In genomic region chr15:40754574-40754882, GRCh38 we compare ENCODE assay signal across 8 cellular contexts. TPM values are rescaled to one million over a fixed set of nuclear protein-coding genes. Genes with fewer than 3 reads are reported as not detected.
DNase-seq lines count a peak whose midpoint lies in the region; ATAC-seq and TF ChIP-seq lines count a peak whose summit lies in the region.

No MANE protein-coding gene starts in this region.

- H3K36me3 Mint-ChIP-seq in activated naive CD4-positive, alpha-beta T cell treated with anti-CD3 and anti-CD28 coated beads for 36 hours (ENCODE audit: low read depth): peaks cover 19% of the 10 kb centered on the region

- peak overlapping the region; percentile 98 for H2AFZ ChIP-seq in mesenchymal stem cell (ENCODE audit: low read depth, low read length)

- H3K9me3 Mint-ChIP-seq in activated naive CD4-positive, alpha-beta T cell treated with anti-CD3 and anti-CD28 coated beads for 36 hours: no peaks in the 10 kb centered on the region

- H3K14ac ChIP-seq in mesenchymal stem cell (ENCODE audit: low read length in 2 of 2): no peak overlapping the region

- H3K4ac ChIP-seq in mesenchymal stem cell (ENCODE audit: low read depth in 1 of 2, low read length in 2 of 2): peak overlapping the region; percentile 20 to 86

- no peak for ATAC-seq in HG02870 (IDR thresholded peaks at IDR 0.05; ENCODE audit: unreplicated experiment)

- peaks cover 25% of the 10 kb centered on the region for H3K4me1 Mint-ChIP-seq in activated naive CD4-positive, alpha-beta T cell treated with anti-CD3 and anti-CD28 coated beads for 36 hours (ENCODE audit: low read depth)

- TF ChIP-seq CTCF in vagina (IDR thresholded peaks at IDR 0.05): no peak

- H2AK5ac ChIP-seq in mesenchymal stem cell (ENCODE audit: low read length, severe bottlenecking): no peak overlapping the region

- H3K23ac ChIP-seq in mesenchymal stem cell (ENCODE audit: low read length in 2 of 2): peak overlapping the region in 1 of 2 experiments; percentile 94

- peak overlapping the region; percentile 88 to 95 for H3K4me3 ChIP-seq in mesenchymal stem cell (ENCODE audit: insufficient read depth in 1 of 2, low read depth in 1 of 2, low read length in 2 of 2)
- peak overlapping the region; percentile 64 to 71 for H3K4me3 ChIP-seq in vagina

- H3K27me3 Mint-ChIP-seq in activated naive CD4-positive, alpha-beta T cell treated with anti-CD3 and anti-CD28 coated beads for 36 hours (ENCODE audit: low read depth): no peaks in the 10 kb centered on the region

- H3K79me1 ChIP-seq in mesenchymal stem cell (replicated peaks; ENCODE audit: low read length, poor library complexity, severe bottlenecking): peaks cover 28% of the 10 kb centered on the region

- H4K91ac ChIP-seq in mesenchymal stem cell (ENCODE audit: low read length): no peak overlapping the region

- no peak overlapping the region for H2BK12ac ChIP-seq in mesenchymal stem cell (ENCODE audit: low read length in 2 of 2)

- peak overlapping the region in 1 of 2 experiments; percentile 67 for H3K18ac ChIP-seq in mesenchymal stem cell (ENCODE audit: low read depth in 1 of 2, low read length in 2 of 2)

- intact Hi-C loops in activated naive CD4-positive, alpha-beta T cell treated with anti-CD3 and anti-CD28 coated beads for 36 hours (cut with micrococcal nuclease): loop anchor here (2.0 kb wide), 1 partner anchor 28 kb away; no protein-coding TSS in a partner anchor
- intact Hi-C loops in vagina (cut with DNase I): loop anchor here (10.0 kb wide), 1 partner anchor 60 kb away; the partner anchor contains the start of gene RAD51

- CTCF ChIA-PET in activated naive CD4-positive, alpha-beta T cell treated with anti-CD3 and anti-CD28 coated beads for 36 hours (lab: Charles Lee): interaction anchor here (0.6 kb wide), 2 partner anchors 50 to 154 kb away, joined by 3 to 4 read pairs; no protein-coding TSS in a partner anchor

- no peak for TF ChIP-seq POLR2A in vagina (IDR thresholded peaks at IDR 0.05)

- no peak for DNase-seq in activated naive CD4-positive, alpha-beta T cell treated with anti-CD3 and anti-CD28 coated beads for 36 hours
- DNase-seq in activated naive CD4-positive, alpha-beta T cell (lab: John Stamatoyannopoulos, UW): no peak
- DNase-seq in RKO (ENCODE audit: low spot score) (peak; percentile 38), dermis blood vessel endothelial cell (peak; percentile 54), mesenchymal stem cell (peak; percentile 41), vagina (ENCODE audit: extremely low spot score in 2 of 2) (peak in 1 of 2 donors; percentile 89), superior temporal gyrus (ENCODE audit: extremely low spot score) (no peak)

- peaks cover 14 to 30% of the 10 kb centered on the region in 2 experiments for H3K36me3 ChIP-seq in mesenchymal stem cell (ENCODE audit: control insufficient read depth in 1 of 2, insufficient read depth in 2 of 2, low read depth in 1 of 2, low read length in 2 of 2)
- H3K36me3 ChIP-seq in vagina: peaks cover 0 to 22% of the 10 kb centered on the region in 2 donors

- peak overlapping the region; percentile 35 for H4K8ac ChIP-seq in mesenchymal stem cell (ENCODE audit: low read length)

- peak overlapping the region; percentile 98 for H3K27ac Mint-ChIP-seq in activated naive CD4-positive, alpha-beta T cell treated with anti-CD3 and anti-CD28 coated beads for 36 hours

- no peak overlapping the region for H2BK120ac ChIP-seq in mesenchymal stem cell (ENCODE audit: low read depth, low read length)

- H3K9me3 ChIP-seq in mesenchymal stem cell (ENCODE audit: control insufficient read depth, low read length) (no peaks in the 10 kb centered on the region), vagina (no peaks in the 10 kb centered on the region)

- H3K4me1 ChIP-seq in mesenchymal stem cell (ENCODE audit: control insufficient read depth, insufficient read depth, low read depth, low read length) (peaks cover 6% of the 10 kb centered on the region), vagina (peaks cover 20% of the 10 kb centered on the region)

- peak overlapping the region; percentile 91 for H3K9ac ChIP-seq in mesenchymal stem cell (ENCODE audit: low read length)

- 6% methylated on average over 9 of the region's 22 CpGs for WGBS in mesenchymal stem cell

- H2BK5ac ChIP-seq in mesenchymal stem cell (ENCODE audit: low read depth, low read length, poor library complexity, severe bottlenecking): no peak overlapping the region

- no peak overlapping the region for H2BK15ac ChIP-seq in mesenchymal stem cell (ENCODE audit: low read depth, poor library complexity, severe bottlenecking)

- H3K4me2 ChIP-seq in mesenchymal stem cell (ENCODE audit: low read length, poor library complexity, severe bottlenecking): peak overlapping the region; percentile 84

- H3K4me3 Mint-ChIP-seq in activated naive CD4-positive, alpha-beta T cell treated with anti-CD3 and anti-CD28 coated beads for 36 hours: peak overlapping the region; percentile 94

- H3K27me3 ChIP-seq in mesenchymal stem cell (ENCODE audit: control insufficient read depth in 1 of 2, insufficient read depth in 1 of 2, low read length in 2 of 2): no peaks in the 10 kb centered on the region
- H3K27me3 ChIP-seq in vagina: no peaks in the 10 kb centered on the region

- H3K27ac ChIP-seq in mesenchymal stem cell (ENCODE audit: low read length, poor library complexity, severe bottlenecking): no peak overlapping the region
- peak overlapping the region; percentile 81 for H3K27ac ChIP-seq in vagina

RNA-seq across cellular contexts. Expression of gene RMDN3, which starts 0.5 kb away (rescaled TPM):
- total RNA-seq in activated naive CD4-positive, alpha-beta T cell treated with anti-CD3 and anti-CD28 coated beads for 36 hours: 10 to 100 TPM; 17.8 to 19.2 TPM
- total RNA-seq in dermis blood vessel endothelial cell (31.0 and 46.1 TPM in 2 replicates), vagina (19.6 TPM)
- polyA plus RNA-seq in mesenchymal stem cell (2013, experiment 1 of 2): 15.7 TPM
- polyA plus RNA-seq in mesenchymal stem cell (2013, experiment 2 of 2): 17.6 TPM

RNA-seq across cellular contexts. Expression of gene GCHFR, which starts 9.3 kb away (rescaled TPM):
- total RNA-seq in activated naive CD4-positive, alpha-beta T cell treated with anti-CD3 and anti-CD28 coated beads for 36 hours: 10 to 100 TPM; 28.1 to 32.7 TPM
- total RNA-seq in dermis blood vessel endothelial cell: 29.5 and 30.6 TPM in 2 replicates
- 8.8 TPM for polyA plus RNA-seq in mesenchymal stem cell (2013, experiment 1 of 2)
- polyA plus RNA-seq in mesenchymal stem cell (2013, experiment 2 of 2): 8.8 TPM
- 69.7 TPM for total RNA-seq in vagina

RNA-seq across cellular contexts. Expression of gene C15orf62, which starts 15.3 kb away (rescaled TPM):
- total RNA-seq in activated naive CD4-positive, alpha-beta T cell treated with anti-CD3 and anti-CD28 coated beads for 36 hours: under 1 TPM; 0.10 to 0.33 TPM
- total RNA-seq in dermis blood vessel endothelial cell (1.0 and 2.1 TPM in 2 replicates), vagina (2.9 TPM)
- 0.11 TPM for polyA plus RNA-seq in mesenchymal stem cell (2013, experiment 1 of 2)
- polyA plus RNA-seq in mesenchymal stem cell (2013, experiment 2 of 2): 0.04 TPM

RNA-seq across cellular contexts. Expression of gene ZFYVE19, which starts 52.4 kb away (rescaled TPM):
- 10 to 100 TPM; 15.4 to 17.0 TPM for total RNA-seq in activated naive CD4-positive, alpha-beta T cell treated with anti-CD3 and anti-CD28 coated beads for 36 hours
- total RNA-seq in dermis blood vessel endothelial cell (32.3 and 47.5 TPM in 2 replicates), vagina (34.4 TPM)
- 11.8 TPM for polyA plus RNA-seq in mesenchymal stem cell (2013, experiment 1 of 2)
- polyA plus RNA-seq in mesenchymal stem cell (2013, experiment 2 of 2): 11.1 TPM

RNA-seq across cellular contexts. Expression of gene DNAJC17, which starts 52.7 kb away (rescaled TPM):
- total RNA-seq in activated naive CD4-positive, alpha-beta T cell treated with anti-CD3 and anti-CD28 coated beads for 36 hours: 10 to 100 TPM; 25.9 to 28.1 TPM
- 21.6 and 61.4 TPM in 2 replicates for total RNA-seq in dermis blood vessel endothelial cell
- 36.9 TPM for polyA plus RNA-seq in mesenchymal stem cell (2013, experiment 1 of 2)
- polyA plus RNA-seq in mesenchymal stem cell (2013, experiment 2 of 2): 39.3 TPM
- 14.0 TPM for total RNA-seq in vagina

Comparison
In these comparisons a context has a peak if more than half of its experiments do, and no peak if none do; other contexts are left out.
1. DNase-seq: peak in RKO (single experiment), dermis blood vessel endothelial cell (single experiment) and mesenchymal stem cell (single experiment); none in activated naive CD4-positive, alpha-beta T cell treated with anti-CD3 and anti-CD28 coated beads for 36 hours (single experiment), activated naive CD4-positive, alpha-beta T cell (0 of 4) and superior temporal gyrus (single experiment).